ENCODE assay signal across 27 cellular contexts in genomic region chr4:19913670-19914069, GRCh38.
DNase-seq lines count a peak whose midpoint lies in the region; ATAC-seq, FAIRE-seq and TF ChIP-seq lines count a peak whose summit lies in the region.
"Had no signal": no experiment of that assay in that cellular context is flagged by ENCODE, and none has a peak within 500 bp of the region (broad histone marks: within the 10 kb centered on the region; RNA-seq: fewer than 3 reads in every experiment).

No MANE protein-coding gene starts in this region.

- no peak for TF ChIP-seq CTCF in IMR-90 (conservative IDR thresholded peaks at IDR 0.05; ENCODE audit: low read depth, low read length)
- TF ChIP-seq CTCF in bronchial epithelial cell (IDR thresholded peaks at IDR 0.05; ENCODE audit: insufficient read depth, low read length, severe bottlenecking), result no peak
- no peak for TF ChIP-seq CTCF in kidney epithelial cell (IDR thresholded peaks at IDR 0.05; ENCODE audit: insufficient read depth, low read length, poor library complexity, severe bottlenecking)

- POLR2A ChIA-PET in IMR-90 (lab: Charles Lee; ENCODE audit: unreplicated experiment), result no interaction called here

- no CpG with 5 or more reads among the region's 2 CpGs for WGBS in IMR-90 (ENCODE audit: extremely low coverage in 2 of 2, insufficient read length in 1 of 2), 2 experiments

- dilution Hi-C loops in IMR-90 (cut with HindIII; ENCODE audit: low sequenced_read_pairs, unreplicated experiment), result no loop called here

- no peak overlapping the region for H3K56ac ChIP-seq in IMR-90 (ENCODE audit: extremely low read depth, insufficient read depth, low read length)

- no peak overlapping the region for H4K5ac ChIP-seq in IMR-90 (ENCODE audit: low read depth, low read length)

- intact Hi-C loops in IMR-90 (cut with micrococcal nuclease), result no loop called here

- H3K4ac ChIP-seq in IMR-90 (ENCODE audit: low read depth, low read length), result no peak overlapping the region

- no peaks in the 10 kb centered on the region for H3K9me3 ChIP-seq in IMR-90 (ENCODE audit: control insufficient read depth, insufficient read depth, low read length)
- H3K9me3 ChIP-seq: Caco-2, MG63 had no signal

- H3K18ac ChIP-seq in IMR-90 (ENCODE audit: low read depth, low read length), result no peak overlapping the region

- FAIRE-seq in bronchial epithelial cell (lab: Jason Lieb, UNC), result no peak
- FAIRE-seq: GM18507, H1, HTR-8/SVneo had no signal

- ATAC-seq in IMR-90 (ENCODE audit: low read depth), result no peak; the same call in 1 of the 2 replicates
- no peak for ATAC-seq in HG03378 (IDR thresholded peaks at IDR 0.05; ENCODE audit: unreplicated experiment)
- ATAC-seq in SK-N-SH treated with all-trans-retinoic acid at 6 μM for 48 hours, result no peak
- ATAC-seq in GM19455 (IDR thresholded peaks at IDR 0.05; ENCODE audit: unreplicated experiment), result no peak
- ATAC-seq: CD8-positive, alpha-beta T cell; Panc1 had no signal

- H2BK20ac ChIP-seq in IMR-90 (ENCODE audit: low read depth, low read length), result no peak overlapping the region

- in situ Hi-C loops in Caki2 (cut with HindIII; ENCODE audit: low pct_unique_long_range_greater_than_20kb, low sequenced_read_pairs) (no loop called here), IMR-90 (cut with MboI; ENCODE audit: low sequenced_read_pairs) (no loop called here)

- no peak overlapping the region for H2BK5ac ChIP-seq in IMR-90 (ENCODE audit: low read depth, low read length, poor library complexity, severe bottlenecking)

- no peak for TF ChIP-seq POLR2A in IMR-90 (IDR thresholded peaks at IDR 0.05; ENCODE audit: low read depth, low read length)

- no peak overlapping the region for H3K27ac ChIP-seq in IMR-90 (ENCODE audit: insufficient read depth, low read length)
- H3K27ac ChIP-seq: 22Rv1, C4-2B, RWPE1 had no signal

- H3K36me3 ChIP-seq in IMR-90 (ENCODE audit: control insufficient read depth, insufficient read depth, low read length), result no peaks in the 10 kb centered on the region
- no peaks in the 10 kb centered on the region for H3K36me3 ChIP-seq in bronchial epithelial cell (ENCODE audit: control insufficient read depth, insufficient read depth, low read length)
- no peaks in the 10 kb centered on the region for H3K36me3 ChIP-seq in kidney epithelial cell (ENCODE audit: control insufficient read depth, insufficient read depth, low read length)
- H3K36me3 ChIP-seq: MG63 had no signal

- H2BK120ac ChIP-seq in IMR-90 (ENCODE audit: low read depth, low read length), result no peak overlapping the region

- no peak overlapping the region for H4K8ac ChIP-seq in IMR-90 (ENCODE audit: low read depth in 2 of 2, low read length in 2 of 2)

- CTCF ChIA-PET in IMR-90 (lab: Yijun Ruan, JAX), result no interaction called here

- no peak overlapping the region for H3K23ac ChIP-seq in IMR-90 (ENCODE audit: low read depth, low read length)

- H3K4me1 ChIP-seq in IMR-90 (ENCODE audit: control insufficient read depth, insufficient read depth, low read length), result no peaks in the 10 kb centered on the region
- H3K4me1 ChIP-seq: Caco-2 had no signal

- H3K4me2 ChIP-seq in IMR-90 (ENCODE audit: low read depth, low read length), result no peak overlapping the region

- BruUV-seq in IMR-90 (replicated peaks; lab: Mats Ljungman, UMichigan), result no TSS peak

- DNase-seq in Caki2 (ENCODE audit: low read depth) (peak; percentile 11), IMR-90 (peak; percentile 6), bronchial epithelial cell (ENCODE audit: low read depth) (peak; percentile 28), kidney epithelial cell (ENCODE audit: low read depth) (peak; percentile 28), HK-2 (ENCODE audit: unreplicated experiment) (no peak)
- DNase-seq: Caco-2; CD8-positive, alpha-beta T cell; DMS79 treated with DMSO at 0.1 percent for 48 hours; HCEC 1CT; KBM-7; MG63; NCI-H1694; NCI-H2029 treated with DMSO at 0.1 percent for 48 hours; NCI-H2227 treated with DMSO at 0.1 percent for 48 hours; NCI-H526 treated with DMSO at 0.1 percent for 48 hours; SHP77 treated with DMSO at 0.1 percent for 48 hours; SW 1271 had no signal

- H3K4me3 ChIP-seq in IMR-90 (ENCODE audit: insufficient read depth, low read depth, low read length) (no peak overlapping the region), bronchial epithelial cell (ENCODE audit: low read depth, low read length) (no peak overlapping the region), kidney epithelial cell (ENCODE audit: low read depth, low read length) (no peak overlapping the region)
- H3K4me3 ChIP-seq: MG63 had no signal

- no peak overlapping the region for H2AFZ ChIP-seq in IMR-90 (replicated peaks; ENCODE audit: low read length, poor library complexity)

- no peaks in the 10 kb centered on the region for H3K27me3 ChIP-seq in IMR-90 (ENCODE audit: control insufficient read depth, insufficient read depth, low read length)
- H3K27me3 ChIP-seq in bronchial epithelial cell (ENCODE audit: control insufficient read depth, insufficient read depth, low read length), result no peaks in the 10 kb centered on the region
- no peaks in the 10 kb centered on the region for H3K27me3 ChIP-seq in kidney epithelial cell (ENCODE audit: control insufficient read depth, insufficient read depth, low read length)
- H3K27me3 ChIP-seq: MG63 had no signal

- H3K14ac ChIP-seq in IMR-90 (replicated peaks; ENCODE audit: low read depth, low read length), result no peak overlapping the region

- no peak overlapping the region for H2BK15ac ChIP-seq in IMR-90 (ENCODE audit: low read depth, low read length)

- H3K9me1 ChIP-seq in IMR-90 (ENCODE audit: insufficient read depth, low read length), result no peaks in the 10 kb centered on the region

- no peaks in the 10 kb centered on the region for H4K20me1 ChIP-seq in IMR-90 (ENCODE audit: insufficient read depth, low read length)

- no peak overlapping the region for H4K91ac ChIP-seq in IMR-90 (ENCODE audit: insufficient read depth, low read depth, low read length)

- no peak overlapping the region for H3K9ac ChIP-seq in IMR-90 (ENCODE audit: low read depth, low read length)

- H3K79me1 ChIP-seq in IMR-90 (ENCODE audit: low read depth in 1 of 2, low read length in 2 of 2), result no peaks in the 10 kb centered on the region

- no peak overlapping the region for H2AK5ac ChIP-seq in IMR-90 (ENCODE audit: low read depth, low read length)

- H2AK9ac ChIP-seq in IMR-90 (replicated peaks; ENCODE audit: low read depth, low read length, poor library complexity), result no peak overlapping the region

- TF ChIP-seq RAD21 in IMR-90 (IDR thresholded peaks at IDR 0.05; ENCODE audit: low read length), result no peak

TF ChIP-seq in IMR-90, 13 proteins besides CTCF, POLR2A, EP300 and RAD21:
- TF ChIP-seq CHD1 (IDR thresholded peaks at IDR 0.05; ENCODE audit: low read depth, low read length) (no peak), MXI1 (IDR thresholded peaks at IDR 0.05; ENCODE audit: borderline replicate concordance, low read depth, low read length) (no peak), FOS (IDR thresholded peaks at IDR 0.05; ENCODE audit: low read depth, low read length) (no peak), MAFK (IDR thresholded peaks at IDR 0.05; ENCODE audit: low read depth, low read length) (no peak)

TF ChIP-seq in SK-N-SH treated with all-trans-retinoic acid at 6 μM for 48 hours, 23 proteins besides CTCF, POLR2A, EP300 and RAD21 (continues in another document):
- TF ChIP-seq ZFP30 (CRISPR knock-in tag; IDR thresholded peaks at IDR 0.05), result no peak
- no peak for TF ChIP-seq POU6F1 (CRISPR knock-in tag; IDR thresholded peaks at IDR 0.05; ENCODE audit: borderline replicate concordance, low read depth)
- no peak for TF ChIP-seq CSRNP3 (CRISPR knock-in tag; IDR thresholded peaks at IDR 0.05)
- TF ChIP-seq ESRRG (CRISPR knock-in tag; IDR thresholded peaks at IDR 0.05), result no peak
- no peak for TF ChIP-seq ZFP3 (CRISPR knock-in tag; IDR thresholded peaks at IDR 0.05)
